Comparison of ENCODE assay signal across 8 cellular contexts in the genomic region with DNA sequence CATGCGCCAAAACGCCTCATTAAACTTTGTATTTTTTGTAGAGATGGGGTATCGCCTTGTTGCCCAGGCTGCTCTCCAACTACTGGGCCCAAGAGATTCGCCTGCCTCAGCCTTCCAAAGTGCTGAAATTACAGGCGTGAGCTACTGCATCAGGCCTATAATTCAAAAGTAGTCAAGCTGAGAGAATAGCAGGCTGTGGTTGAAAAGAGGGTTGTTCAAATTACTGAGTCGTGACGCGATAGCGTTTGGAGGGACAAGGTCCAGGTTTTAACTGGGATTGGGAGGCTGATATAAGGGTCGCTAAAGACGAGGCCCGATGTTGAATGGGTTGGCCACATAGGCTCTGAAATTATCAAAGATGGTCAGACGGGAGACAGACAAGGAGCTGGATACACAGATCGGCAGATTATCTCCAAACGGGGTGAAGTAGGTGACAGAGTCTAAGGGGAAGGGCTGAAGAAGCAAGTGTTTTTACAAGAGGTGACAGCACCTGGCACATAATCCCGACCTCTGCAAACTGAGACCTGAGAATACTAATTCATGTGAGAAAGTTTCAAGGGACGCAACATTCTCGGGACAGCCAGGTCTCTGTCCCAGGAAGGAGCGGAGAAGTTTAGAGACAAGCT. TPM values are rescaled to one million over a fixed set of nuclear protein-coding genes. Genes with fewer than 3 reads are reported as not detected.
DNase-seq lines count a peak whose midpoint lies in the region; ATAC-seq, FAIRE-seq and TF ChIP-seq lines count a peak whose summit lies in the region.

No MANE protein-coding gene starts in this region.

- POLR2A ChIA-PET in endothelial cell of umbilical vein (lab: Charles Lee), result interaction anchor here (1.3 kb wide), 1 partner anchor 77 kb away, joined by 8 read pairs; no protein-coding TSS in a partner anchor

- H3K4me2 ChIP-seq in endothelial cell of umbilical vein (ENCODE audit: insufficient read depth, low read length), result peak overlapping the region; percentile 92
- peak overlapping the region; percentile 66 for H3K4me2 ChIP-seq in neuronal stem cell (ENCODE audit: insufficient read depth, low read length, poor library complexity, severe bottlenecking)

- H3K9me3 ChIP-seq in CD4-positive, CD25-positive, alpha-beta regulatory T cell (ENCODE audit: control insufficient read depth in 2 of 2, low read length in 2 of 2), result no peaks in the 10 kb centered on the region
- no peaks in the 10 kb centered on the region for H3K9me3 ChIP-seq in endothelial cell of umbilical vein (replicated peaks; ENCODE audit: control insufficient read depth, insufficient read depth, low read length)
- no peaks in the 10 kb centered on the region for H3K9me3 ChIP-seq in neuronal stem cell (replicated peaks in 1 of 2; ENCODE audit: control insufficient read depth in 2 of 2, insufficient read depth in 1 of 2, low read depth in 1 of 2, low read length in 2 of 2)

- no peaks in the 10 kb centered on the region for H3K9me3 Mint-ChIP-seq in CD4-positive, CD25-positive, alpha-beta regulatory T cell

- H2AFZ ChIP-seq in endothelial cell of umbilical vein (ENCODE audit: low read depth, low read length) (peak overlapping the region; percentile 82), neuronal stem cell (ENCODE audit: low read length) (peak overlapping the region; percentile 76)

- no peak overlapping the region for H4K8ac ChIP-seq in neuronal stem cell (ENCODE audit: low read depth, low read length)

- no peaks in the 10 kb centered on the region for H3K9me1 ChIP-seq in endothelial cell of umbilical vein (replicated peaks; ENCODE audit: control insufficient read depth, extremely low read depth, insufficient read depth, low read length)

- no peaks in the 10 kb centered on the region for H3K27me3 ChIP-seq in CD4-positive, CD25-positive, alpha-beta regulatory T cell (ENCODE audit: control insufficient read depth, insufficient read depth, low read length)
- H3K27me3 ChIP-seq in endothelial cell of umbilical vein (ENCODE audit: control insufficient read depth in 2 of 2, insufficient read depth in 2 of 2, low read length in 2 of 2), result no peaks in the 10 kb centered on the region
- H3K27me3 ChIP-seq in neuronal stem cell (ENCODE audit: control insufficient read depth in 3 of 3, insufficient read depth in 3 of 3, low read depth in 1 of 3, low read length in 3 of 3), result no peaks in the 10 kb centered on the region

- dilution Hi-C loops in endothelial cell of umbilical vein (cut with MboI; ENCODE audit: extremely low pct_ligation_motif_present, low sequenced_read_pairs), result no loop called here

- H3K27ac Mint-ChIP-seq in CD4-positive, CD25-positive, alpha-beta regulatory T cell, result peak overlapping the region; percentile 50 to 95 (median 94)

- H3K4ac ChIP-seq in neuronal stem cell (ENCODE audit: low read length), result peak overlapping the region; percentile 44

- no peak for TF ChIP-seq POLR2A in endothelial cell of umbilical vein (IDR thresholded peaks at IDR 0.05; ENCODE audit: low read depth, low read length)

- peak overlapping the region; percentile 78 for H3K9ac ChIP-seq in endothelial cell of umbilical vein (replicated peaks; ENCODE audit: extremely low read depth, insufficient read depth, low read length)
- H3K9ac ChIP-seq in neuronal stem cell (ENCODE audit: low read depth, low read length, poor library complexity), result peak overlapping the region; percentile 89

- intact Hi-C loops in endothelial cell of umbilical vein (cut with micrococcal nuclease), result loop anchor here (1.0 to 10.0 kb wide), 4 partner anchors 15 to 225 kb away; a partner anchor contains a TSS

- H3K4me3 Mint-ChIP-seq in CD4-positive, CD25-positive, alpha-beta regulatory T cell, result peak overlapping the region; percentile 93 to 96 (median 94)

- H4K20me1 ChIP-seq in endothelial cell of umbilical vein (replicated peaks; ENCODE audit: control insufficient read depth, extremely low read depth, insufficient read depth, low read length), result no peaks in the 10 kb centered on the region

- no CpG with 5 or more reads among the region's 19 CpGs for WGBS in neuronal stem cell (ENCODE audit: extremely low coverage in 2 of 2, insufficient read length in 2 of 2, insufficient replicate concordance in 1 of 2), 2 donors

- peak overlapping the region; percentile 35 for H2AK5ac ChIP-seq in neuronal stem cell (ENCODE audit: low read depth, low read length)

- no peak for TF ChIP-seq CTCF in endothelial cell of umbilical vein (IDR thresholded peaks at IDR 0.05; ENCODE audit: extremely low read depth in 1 of 2, insufficient read depth in 1 of 2, low read depth in 1 of 2, low read length in 2 of 2)

- H3K36me3 ChIP-seq in CD4-positive, CD25-positive, alpha-beta regulatory T cell (ENCODE audit: control insufficient read depth, insufficient read depth, low read length), result peaks cover 5% of the 10 kb centered on the region
- H3K36me3 ChIP-seq in endothelial cell of umbilical vein (ENCODE audit: control insufficient read depth in 2 of 2, extremely low read depth in 1 of 2, insufficient read depth in 2 of 2, low read length in 2 of 2) (peaks cover 0 to 2% of the 10 kb centered on the region in 2 experiments), neuronal stem cell (replicated peaks in 1 of 2; ENCODE audit: control insufficient read depth in 2 of 2, insufficient read depth in 2 of 2, low read length in 2 of 2) (peaks cover 5 to 11% of the 10 kb centered on the region in 2 donors)

- no peak overlapping the region for H2BK120ac ChIP-seq in neuronal stem cell (ENCODE audit: low read depth, low read length)

- H3K27me3 Mint-ChIP-seq in CD4-positive, CD25-positive, alpha-beta regulatory T cell, result peaks cover 5% of the 10 kb centered on the region

- FAIRE-seq in endothelial cell of umbilical vein (lab: Jason Lieb, UNC), result peak; percentile 35

- no peak for ATAC-seq in CD4-positive, CD25-positive, alpha-beta regulatory T cell (ENCODE audit: low read depth in 2 of 2)
- ATAC-seq in GM21515 (IDR thresholded peaks at IDR 0.05; ENCODE audit: unreplicated experiment) (peak; percentile 3), HG02798 (IDR thresholded peaks at IDR 0.05; ENCODE audit: poor library complexity, unreplicated experiment) (no peak)

- no peak overlapping the region for H2BK12ac ChIP-seq in neuronal stem cell (ENCODE audit: low read length)

- H3K79me2 ChIP-seq in endothelial cell of umbilical vein (ENCODE audit: control insufficient read depth, insufficient read depth, low read length), result peaks cover 9% of the 10 kb centered on the region

- H3K4me3 ChIP-seq in CD4-positive, CD25-positive, alpha-beta regulatory T cell (ENCODE audit: low read depth, low read length), result peak overlapping the region; percentile 99
- peak overlapping the region; percentile 72 to 94 (median 87) for H3K4me3 ChIP-seq in endothelial cell of umbilical vein (replicated peaks in 1 of 3; ENCODE audit: insufficient read depth in 1 of 3, low read depth in 1 of 3, low read length in 3 of 3)
- peak overlapping the region; percentile 83 to 85 for H3K4me3 ChIP-seq in neuronal stem cell (ENCODE audit: low read length in 2 of 2)

- peak overlapping the region; percentile 83 for H2BK5ac ChIP-seq in neuronal stem cell (ENCODE audit: low read length)

- CTCF ChIA-PET in endothelial cell of umbilical vein (lab: Charles Lee), result interaction anchor here (0.8 to 1.4 kb wide), 10 partner anchors 10 to 361 kb away, joined by 3 to 9 read pairs (median 4); a partner anchor contains a TSS

- H4K91ac ChIP-seq in neuronal stem cell (ENCODE audit: low read depth, low read length, poor library complexity), result no peak overlapping the region

- peak overlapping the region; percentile 88 for H3K18ac ChIP-seq in neuronal stem cell (ENCODE audit: low read length)

- H3K27ac ChIP-seq in CD4-positive, CD25-positive, alpha-beta regulatory T cell (ENCODE audit: insufficient read depth, low read length, poor library complexity, severe bottlenecking), result peak overlapping the region; percentile 86
- H3K27ac ChIP-seq in endothelial cell of umbilical vein (ENCODE audit: insufficient read depth, low read depth, low read length) (peak overlapping the region; percentile 67), neuronal stem cell (replicated peaks; ENCODE audit: low read length) (peak overlapping the region; percentile 95)

- peaks cover 40% of the 10 kb centered on the region for H3K4me1 ChIP-seq in CD4-positive, CD25-positive, alpha-beta regulatory T cell (ENCODE audit: control insufficient read depth, insufficient read depth, low read length, poor library complexity, severe bottlenecking)
- peaks cover 12% of the 10 kb centered on the region for H3K4me1 ChIP-seq in endothelial cell of umbilical vein (ENCODE audit: control insufficient read depth, extremely low read depth, insufficient read depth, low read length)
- peaks cover 2 to 8% of the 10 kb centered on the region in 2 donors for H3K4me1 ChIP-seq in neuronal stem cell (ENCODE audit: control insufficient read depth in 2 of 2, insufficient read depth in 1 of 2, low read depth in 1 of 2, low read length in 2 of 2)

- in situ Hi-C loops in KBM-7 (cut with MboI; ENCODE audit: low pct_unique_long_range_greater_than_20kb, low sequenced_read_pairs), result no loop called here

- no peak for DNase-seq in CD4-positive, CD25-positive, alpha-beta regulatory T cell
- DNase-seq in RPMI8226 (peak; percentile 23), endothelial cell of umbilical vein (ENCODE audit: low read depth, low spot score) (no peak), neuronal stem cell (ENCODE audit: low spot score) (no peak), GM19240 (ENCODE audit: insufficient read length, low spot score) (no peak), KBM-7 (no peak)

- no peak overlapping the region for H2BK15ac ChIP-seq in neuronal stem cell (ENCODE audit: low read length)

- H3K4me1 Mint-ChIP-seq in CD4-positive, CD25-positive, alpha-beta regulatory T cell, result peaks cover 28 to 50% (median 37%) of the 10 kb centered on the region in 4 donors

- TSS peak; percentile 97 for BruUV-seq in endothelial cell of umbilical vein (replicated peaks; lab: Mats Ljungman, UMichigan)

- no peak overlapping the region for H3K14ac ChIP-seq in neuronal stem cell (ENCODE audit: low read length)

- no peak overlapping the region for H3K23ac ChIP-seq in neuronal stem cell (ENCODE audit: low read depth, low read length, poor library complexity)

- no peaks in the 10 kb centered on the region for H3K36me3 Mint-ChIP-seq in CD4-positive, CD25-positive, alpha-beta regulatory T cell

- H3K79me1 ChIP-seq in neuronal stem cell (ENCODE audit: low read depth, low read length), result peaks cover 3% of the 10 kb centered on the region

RNA-seq across cellular contexts. Expression of a gene that starts 0.8 kb away (rescaled TPM):
- total RNA-seq in CD4-positive, CD25-positive, alpha-beta regulatory T cell, result 63.5 TPM
- 10 to 100 TPM in 2 of 4 donors, 1 to 10 TPM in 2; 9.7 to 11.2 (median 10.5) TPM for polyA plus RNA-seq in CD4-positive, CD25-positive, alpha-beta regulatory T cell
- 9.5 and 10.0 TPM in 2 replicates for total RNA-seq in endothelial cell of umbilical vein
- 6.2 and 7.0 TPM in 2 replicates for polyA plus RNA-seq in endothelial cell of umbilical vein
- 3.7 and 4.8 TPM in 2 replicates for polyA plus RNA-seq in endothelial cell of umbilical vein (2011; cell fraction: cytosol; rRNA removed)
- 20.4 and 21.0 TPM in 2 replicates for polyA plus RNA-seq in endothelial cell of umbilical vein (2011; cell fraction: nucleus; rRNA removed)
- 3.1 and 4.3 TPM in 2 replicates for polyA plus RNA-seq in endothelial cell of umbilical vein (2012)
- 8.4 and 9.7 TPM in 2 replicates for polyA minus RNA-seq in endothelial cell of umbilical vein
- 3.4 TPM for polyA minus RNA-seq in endothelial cell of umbilical vein (2011; cell fraction: cytosol; rRNA and poly(A)+ RNA removed)
- polyA minus RNA-seq in endothelial cell of umbilical vein (2011; cell fraction: nucleus; rRNA and poly(A)+ RNA removed), result 9.6 and 11.8 TPM in 2 replicates
- 63.3 TPM for polyA plus RNA-seq in neuronal stem cell (2013, experiment 1 of 2)
- polyA plus RNA-seq in neuronal stem cell (2013, experiment 2 of 2), result 66.0 TPM
